ENCODE assay signal across 8 cellular contexts in genomic region chrX:154368630-154369452, GRCh38. TPM values are rescaled to one million over a fixed set of nuclear protein-coding genes. Genes with fewer than 3 reads are reported as not detected.
DNase-seq lines count a peak whose midpoint lies in the region; FAIRE-seq lines count a peak whose summit lies in the region.

No MANE protein-coding gene starts in this region.

- H3K9me3 Mint-ChIP-seq in dendritic cell treated with granulocyte-macrophage colony-stimulating factor and Interleukin-4, amounts not matched to agents 40 ng/mL and 50 ng/mL, for 4 days: no peaks in the 10 kb centered on the region

- peak overlapping the region; percentile 88 for H3K4me3 Mint-ChIP-seq in dendritic cell treated with granulocyte-macrophage colony-stimulating factor and Interleukin-4, amounts not matched to agents 40 ng/mL and 50 ng/mL, for 4 days

- H3K27ac Mint-ChIP-seq in dendritic cell treated with granulocyte-macrophage colony-stimulating factor and Interleukin-4, amounts not matched to agents 40 ng/mL and 50 ng/mL, for 4 days: peak overlapping the region; percentile 85

- 44 to 45% methylated on average over 2 to 3 of the region's 16 CpGs for WGBS in mesodermal cell (ENCODE audit: insufficient coverage in 2 of 2), 2 experiments

- DNase-seq in AG08395 (ENCODE audit: low spot score): peak; percentile 73
- no peak for DNase-seq in GM19239 (ENCODE audit: insufficient read length, low spot score)
- DNase-seq in NCI-H2107 (lab: John Stamatoyannopoulos, UW): peak; percentile 49
- DNase-seq in activated CD4-positive, alpha-beta T cell treated with anti-CD3 and anti-CD28 coated beads for 48 hours: peak; percentile 93
- peak; percentile 84 to 93 for DNase-seq in stimulated activated CD8-positive, alpha-beta memory T cell treated with anti-CD3 and anti-CD28 coated beads, Interleukin-2, amount 100 ng/mL, for 48 hours (ENCODE audit: low read depth in 2 of 2)
- no peak for DNase-seq in frontal cortex (ENCODE audit: low spot score in 2 of 2)

- H3K4me1 ChIP-seq in mesodermal cell (ENCODE audit: control insufficient read depth, insufficient read depth, low read length, poor library complexity, severe bottlenecking): peaks cover 21% of the 10 kb centered on the region

- H3K4me3 ChIP-seq in mesodermal cell (ENCODE audit: extremely low read depth, insufficient read depth, low read length, poor library complexity, severe bottlenecking): peak overlapping the region; percentile 62

- H3K4me1 Mint-ChIP-seq in dendritic cell treated with granulocyte-macrophage colony-stimulating factor and Interleukin-4, amounts not matched to agents 40 ng/mL and 50 ng/mL, for 4 days (ENCODE audit: low read depth): peaks cover 42% of the 10 kb centered on the region

- FAIRE-seq in GM19239 (lab: Jason Lieb, UNC) (peak; percentile 86), frontal cortex (lab: Jason Lieb, UNC) (no peak)

- intact Hi-C loops in dendritic cell treated with granulocyte-macrophage colony-stimulating factor and Interleukin-4, amounts not matched to agents 40 ng/mL and 50 ng/mL, for 4 days (cut with micrococcal nuclease): no loop called here

- H3K9me3 ChIP-seq in mesodermal cell (ENCODE audit: control insufficient read depth, low read length): no peaks in the 10 kb centered on the region

- H3K27me3 Mint-ChIP-seq in dendritic cell treated with granulocyte-macrophage colony-stimulating factor and Interleukin-4, amounts not matched to agents 40 ng/mL and 50 ng/mL, for 4 days: no peaks in the 10 kb centered on the region

- H3K36me3 ChIP-seq in mesodermal cell (ENCODE audit: control insufficient read depth, insufficient read depth, low read length): peaks cover 36% of the 10 kb centered on the region

- peaks cover 62% of the 10 kb centered on the region for H3K36me3 Mint-ChIP-seq in dendritic cell treated with granulocyte-macrophage colony-stimulating factor and Interleukin-4, amounts not matched to agents 40 ng/mL and 50 ng/mL, for 4 days (ENCODE audit: low read depth)

- peak overlapping the region; percentile 96 for H3K27ac ChIP-seq in mesodermal cell (ENCODE audit: low read depth, low read length, severe bottlenecking)

RNA-seq across cellular contexts. Expression of gene FLNA, which starts 5.6 kb away (rescaled TPM):
- polyA plus RNA-seq in mesodermal cell (2013, experiment 1 of 2): 684 TPM
- polyA plus RNA-seq in mesodermal cell (2013, experiment 2 of 2): 564 TPM
- total RNA-seq in frontal cortex: 66.9 TPM

RNA-seq across cellular contexts. Expression of gene EMD, which starts 10.3 kb away (rescaled TPM):
- 86.7 TPM for polyA plus RNA-seq in mesodermal cell (2013, experiment 1 of 2)
- polyA plus RNA-seq in mesodermal cell (2013, experiment 2 of 2): 71.3 TPM
- total RNA-seq in frontal cortex: 13.9 TPM

RNA-seq across cellular contexts. Expression of gene RPL10, which starts 29.3 kb away (rescaled TPM):
- 3,353 TPM for polyA plus RNA-seq in mesodermal cell (2013, experiment 1 of 2)
- polyA plus RNA-seq in mesodermal cell (2013, experiment 2 of 2): 3,098 TPM
- 2,273 TPM for total RNA-seq in frontal cortex

RNA-seq across cellular contexts. Expression of gene DNASE1L1, which starts 40.2 kb away (rescaled TPM):
- polyA plus RNA-seq in mesodermal cell (2013, experiment 1 of 2): 20.7 TPM
- 18.9 TPM for polyA plus RNA-seq in mesodermal cell (2013, experiment 2 of 2)
- 4.5 TPM for total RNA-seq in frontal cortex

RNA-seq across cellular contexts. Expression of gene TAFAZZIN, which starts 42.5 kb away (rescaled TPM):
- polyA plus RNA-seq in mesodermal cell (2013, experiment 1 of 2): 38.4 TPM
- polyA plus RNA-seq in mesodermal cell (2013, experiment 2 of 2): 28.4 TPM
- total RNA-seq in frontal cortex: 11.0 TPM

Comparison
In these comparisons a context has a peak if more than half of its experiments do, and no peak if none do; other contexts are left out.
1. DNase-seq: peak in AG08395 (single experiment), NCI-H2107 (single experiment), activated CD4-positive, alpha-beta T cell treated with anti-CD3 and anti-CD28 coated beads for 48 hours (single experiment) and stimulated activated CD8-positive, alpha-beta memory T cell treated with anti-CD3 and anti-CD28 coated beads, Interleukin-2, amount 100 ng/mL, for 48 hours (2 of 2); none in GM19239 (single experiment) and frontal cortex (0 of 2).